10 cellular contexts compared by ENCODE assay signal in genomic region chr1:204977327-204977726, GRCh38.
"Had no signal": no experiment of that assay in that cellular context is flagged by ENCODE, and none has a peak within 500 bp of the region (broad histone marks: within the 10 kb centered on the region; RNA-seq: fewer than 3 reads in every experiment).

No MANE protein-coding gene starts in this region.

- DNase-seq: activated naive CD4-positive, alpha-beta T cell treated with anti-CD3 and anti-CD28 coated beads, Interleukin-2, amount 10 ng/mL, durations not matched to agents 7 days and 5 days; activated T-cell treated with anti-CD3 and anti-CD28 coated beads for 4 hours; endodermal cell; heart left ventricle; islet precursor cell; stimulated activated CD4-positive, alpha-beta T cell treated with anti-CD3 and anti-CD28 coated beads, Interleukin-12 subunit alpha, Interleukin-12 subunit beta, amount 100 ng/mL, for 4 hours; stimulated activated CD4-positive, alpha-beta T cell treated with anti-CD3 and anti-CD28 coated beads, Interleukin-2, amount 100 ng/mL, for 24 hours; stimulated activated naive CD4-positive, alpha-beta T cell had no signal

- H3K4me3 Mint-ChIP-seq: activated naive CD4-positive, alpha-beta T cell treated with anti-CD3 and anti-CD28 coated beads, Interleukin-2, amount 10 ng/mL, durations not matched to agents 7 days and 5 days; endodermal cell; type B pancreatic cell had no signal

- H3K36me3 Mint-ChIP-seq: activated naive CD4-positive, alpha-beta T cell treated with anti-CD3 and anti-CD28 coated beads, Interleukin-2, amount 10 ng/mL, durations not matched to agents 7 days and 5 days; type B pancreatic cell had no signal

- H3K27ac Mint-ChIP-seq: activated naive CD4-positive, alpha-beta T cell treated with anti-CD3 and anti-CD28 coated beads, Interleukin-2, amount 10 ng/mL, durations not matched to agents 7 days and 5 days; endodermal cell; neural progenitor cell; type B pancreatic cell had no signal

- H3K9me3 Mint-ChIP-seq: activated naive CD4-positive, alpha-beta T cell treated with anti-CD3 and anti-CD28 coated beads, Interleukin-2, amount 10 ng/mL, durations not matched to agents 7 days and 5 days; endodermal cell; type B pancreatic cell had no signal

- H3K4me1 Mint-ChIP-seq: activated naive CD4-positive, alpha-beta T cell treated with anti-CD3 and anti-CD28 coated beads, Interleukin-2, amount 10 ng/mL, durations not matched to agents 7 days and 5 days had no signal
